Comparison of ENCODE assay signal across 8 cellular contexts in the genomic region with DNA sequence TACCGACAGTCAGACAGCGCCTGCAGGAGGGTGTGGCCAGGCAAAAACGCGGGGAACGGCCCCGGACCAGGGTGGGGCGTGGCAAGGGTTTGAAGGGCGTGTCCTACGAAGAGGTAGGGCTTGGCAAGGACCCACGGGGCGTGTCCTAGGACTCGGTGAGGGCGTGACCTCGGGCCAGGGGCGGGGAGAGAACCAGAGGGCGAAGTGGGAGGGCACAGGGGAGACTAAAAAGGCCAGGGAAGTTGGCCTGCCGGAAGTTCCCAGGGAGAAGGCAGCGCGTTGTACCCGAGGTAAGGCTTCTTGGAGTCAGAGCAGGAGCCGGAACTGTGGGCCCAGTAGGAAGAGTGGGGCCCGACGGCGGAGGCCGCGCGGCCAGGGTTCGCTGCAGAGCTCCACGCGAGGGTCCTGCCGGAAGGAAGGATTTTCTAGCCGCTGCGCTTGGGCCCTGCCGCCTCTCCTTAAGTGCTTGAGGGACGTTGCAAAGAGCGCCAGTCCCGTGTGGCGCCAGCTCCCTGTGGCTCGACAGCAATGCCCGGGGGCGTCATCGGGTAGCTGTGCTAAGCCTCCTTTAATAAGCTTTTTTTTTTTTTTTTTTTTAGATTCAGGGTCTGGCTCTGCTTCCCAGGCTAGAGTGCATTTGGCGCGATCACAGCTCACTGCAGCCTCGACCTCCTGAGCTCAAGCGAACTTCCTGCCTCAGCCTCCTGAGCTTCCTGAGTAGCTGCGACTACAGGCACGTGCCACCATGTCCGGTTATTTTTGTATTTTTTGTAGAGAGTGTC. TPM values are rescaled to one million over a fixed set of nuclear protein-coding genes. Genes with fewer than 3 reads are reported as not detected.
DNase-seq lines count a peak whose midpoint lies in the region; ATAC-seq and TF ChIP-seq lines count a peak whose summit lies in the region.

A gene with protein sequence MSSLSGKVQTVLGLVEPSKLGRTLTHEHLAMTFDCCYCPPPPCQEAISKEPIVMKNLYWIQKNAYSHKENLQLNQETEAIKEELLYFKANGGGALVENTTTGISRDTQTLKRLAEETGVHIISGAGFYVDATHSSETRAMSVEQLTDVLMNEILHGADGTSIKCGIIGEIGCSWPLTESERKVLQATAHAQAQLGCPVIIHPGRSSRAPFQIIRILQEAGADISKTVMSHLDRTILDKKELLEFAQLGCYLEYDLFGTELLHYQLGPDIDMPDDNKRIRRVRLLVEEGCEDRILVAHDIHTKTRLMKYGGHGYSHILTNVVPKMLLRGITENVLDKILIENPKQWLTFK (plus strand): TSS at position 253 of the 782 bp plus-strand sequence. CDS start 47,375 bp downstream, outside the sequence.

- H3K27ac Mint-ChIP-seq in type B pancreatic cell, result peak within 1 kb of the TSS; percentile 67

- H3K36me3 Mint-ChIP-seq in type B pancreatic cell, result no peaks in the 10 kb centered on the region

- peak within 1 kb of the TSS; percentile 93 for H3K4me3 Mint-ChIP-seq in type B pancreatic cell

- peak; percentile 26 for TF ChIP-seq POLR2A in GM10847 (IDR thresholded peaks at IDR 0.05; ENCODE audit: extremely low read depth, insufficient read length)

- DNase-seq in NCI-H1105 (lab: John Stamatoyannopoulos, UW) (peak; percentile 74), SW 1271 (lab: John Stamatoyannopoulos, UW) (peak; percentile 61 to 89), Right ventricle myocardium superior (peak; percentile 99), pons (ENCODE audit: low spot score) (peak; percentile 70), type B pancreatic cell (ENCODE audit: extremely low spot score, unreplicated experiment) (peak; percentile 92)
- DNase-seq in activated naive CD8-positive, alpha-beta T cell treated with anti-CD3 and anti-CD28 coated beads, Interleukin-2, amount 50 U/mL, for 16 hours (ENCODE audit: low read depth, low spot score), result peak; percentile 99

- H3K4me1 Mint-ChIP-seq in type B pancreatic cell (ENCODE audit: unreplicated experiment), result peaks cover 29% of the 10 kb centered on the region

- no peak for TF ChIP-seq CTCF in type B pancreatic cell (conservative IDR thresholded peaks at IDR 0.05)

- peaks cover 21% of the 10 kb centered on the region for H3K27me3 Mint-ChIP-seq in type B pancreatic cell

- H3K9me3 Mint-ChIP-seq in type B pancreatic cell, result no peaks in the 10 kb centered on the region

- intact Hi-C loops in Right ventricle myocardium superior (cut with DNase I), result loop anchor here (10.0 kb wide), 1 partner anchor 338 kb away; no protein-coding TSS in a partner anchor

- peak; percentile 97 for ATAC-seq in HG02623 (IDR thresholded peaks at IDR 0.05; ENCODE audit: unreplicated experiment)
- peak; percentile 99 for ATAC-seq in Right ventricle myocardium superior (ENCODE audit: poor library complexity)

RNA-seq across cellular contexts. Expression of the gene that starts here (rescaled TPM):
- total RNA-seq in Right ventricle myocardium superior (22.3 TPM), type B pancreatic cell (ENCODE audit: low replicate concordance) (7.7 and 7.9 TPM in 2 replicates)

Comparison
In these comparisons a context has a peak if more than half of its experiments do, and no peak if none do; other contexts are left out.
1. Peak in every context shown above with its lines: DNase-seq and ATAC-seq.